In the genomic region with DNA sequence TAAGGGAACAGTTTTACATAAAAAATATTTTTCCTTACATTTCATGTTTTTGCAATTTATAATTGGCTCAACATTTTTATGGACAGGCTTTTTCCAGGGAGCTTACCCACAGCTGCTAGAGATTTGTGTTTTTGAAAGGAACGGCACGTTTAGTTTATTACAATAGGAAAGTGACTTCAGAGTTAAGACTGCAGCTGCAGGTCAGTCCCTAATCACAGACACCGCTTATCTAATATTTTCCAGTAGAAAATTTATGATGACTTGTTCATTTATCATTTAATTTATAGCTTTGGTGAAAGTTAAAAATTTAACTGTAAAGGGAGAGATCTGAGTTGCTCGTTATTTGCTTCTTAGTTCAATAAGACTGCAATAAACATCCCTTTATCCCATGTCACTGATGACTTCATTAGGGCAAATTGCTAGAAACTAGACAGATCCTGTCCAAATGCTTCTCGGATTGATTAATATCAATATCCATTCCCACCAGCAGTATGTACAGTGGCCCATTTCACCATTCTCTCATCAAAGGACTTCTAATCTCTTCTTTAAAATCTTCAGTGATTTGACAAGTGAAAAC, we compare ENCODE assay signal across 13 cellular contexts.
"Had no signal": no experiment of that assay in that cellular context is flagged by ENCODE, and none has a peak within 500 bp of the region (broad histone marks: within the 10 kb centered on the region; RNA-seq: fewer than 3 reads in every experiment).

No MANE protein-coding gene starts in this region.

- DNase-seq: activated CD4-positive, alpha-beta T cell treated with anti-CD3 and anti-CD28 coated beads for 4 hours; activated CD8-positive, alpha-beta memory T cell treated with anti-CD3 and anti-CD28 coated beads, Interleukin-2, amount 50 U/mL, for 48 hours; activated CD8-positive, alpha-beta T cell treated with anti-CD3 and anti-CD28 coated beads for 36 hours; activated naive CD4-positive, alpha-beta T cell treated with anti-CD3 and anti-CD28 coated beads for 36 hours; kidney; left ventricle myocardium superior; ovary; stimulated activated CD4-positive, alpha-beta T cell treated with anti-CD3 and anti-CD28 coated beads, Interleukin-4, amount 100 ng/mL, for 24 hours; T1000; upper lobe of right lung had no signal

- H3K4me1 ChIP-seq: gastroesophageal sphincter, upper lobe of right lung had no signal

- H3K9me3 ChIP-seq: gastroesophageal sphincter, ovary, upper lobe of right lung had no signal

- ATAC-seq: activated CD8-positive, alpha-beta T cell treated with anti-CD3 and anti-CD28 coated beads for 36 hours; gastroesophageal sphincter; left ventricle myocardium superior; upper lobe of right lung had no signal

- H3K27ac ChIP-seq: cardiac muscle cell, gastroesophageal sphincter, ovary, upper lobe of right lung had no signal

- FAIRE-seq: colon, kidney had no signal

- H3K27me3 ChIP-seq: cardiac muscle cell, gastroesophageal sphincter, ovary, upper lobe of right lung had no signal

- H3K4me3 ChIP-seq: cardiac muscle cell, gastroesophageal sphincter, ovary, upper lobe of right lung had no signal

- H3K36me3 ChIP-seq: cardiac muscle cell, gastroesophageal sphincter, ovary, upper lobe of right lung had no signal
